Comparison of ENCODE assay signal across 15 cellular contexts in genomic region chr1:181257117-181257516, GRCh38.
A peak's percentile ranks its signal among the peaks of the same experiment; 100 is the strongest.
DNase-seq lines count a peak whose midpoint lies in the region; ATAC-seq and TF ChIP-seq lines count a peak whose summit lies in the region.
"Had no signal": no experiment of that assay in that cellular context is flagged by ENCODE, and none has a peak within 500 bp of the region (broad histone marks: within the 10 kb centered on the region; RNA-seq: fewer than 3 reads in every experiment).

No MANE protein-coding gene starts in this region.

- CTCF ChIA-PET in HEK293T (lab: Yijun Ruan, JAX) = no interaction called here

- DNase-seq in islet precursor cell = no peak
- no peak for DNase-seq in HEK293T (ENCODE audit: extremely low spot score)
- DNase-seq: activated naive CD8-positive, alpha-beta T cell treated with anti-CD3 and anti-CD28 coated beads for 36 hours; Karpas-422; mesenchymal stem cell; NCI-H146; PC-9; stimulated activated naive CD4-positive, alpha-beta T cell had no signal

- POLR2A ChIA-PET in HEK293T (lab: Yijun Ruan, JAX) = no interaction called here

- ATAC-seq in GM18873 (IDR thresholded peaks at IDR 0.05; ENCODE audit: low FRiP score, unreplicated experiment) (peak; percentile 78), GM21390 (IDR thresholded peaks at IDR 0.05; ENCODE audit: unreplicated experiment) (peak; percentile 81), HG02981 (IDR thresholded peaks at IDR 0.05; ENCODE audit: unreplicated experiment) (peak; percentile 95), HG03571 (IDR thresholded peaks at IDR 0.05; ENCODE audit: unreplicated experiment) (peak; percentile 89), HG02884 (IDR thresholded peaks at IDR 0.05; ENCODE audit: unreplicated experiment) (no peak), esophagus mucosa (no peak)
- ATAC-seq: WTC11 had no signal

TF ChIP-seq in HEK293T, 16 proteins besides CTCF, POLR2A, EP300 and RAD21:
- no peak for TF ChIP-seq SUZ12 (IDR thresholded peaks at IDR 0.05)

Comparison
In these comparisons a context has a peak if more than half of its experiments do, and no peak if none do; other contexts are left out.
1. ATAC-seq: peak in GM18873 (single experiment), GM21390 (single experiment), HG02981 (single experiment) and HG03571 (single experiment); none in HG02884 (single experiment) and esophagus mucosa (single experiment).